In genomic region chr3:48856469-48856868, GRCh38 we compare ENCODE assay signal across 15 cellular contexts. TPM values are rescaled to one million over a fixed set of nuclear protein-coding genes. Genes with fewer than 3 reads are reported as not detected.
DNase-seq lines count a peak whose midpoint lies in the region; ATAC-seq and TF ChIP-seq lines count a peak whose summit lies in the region.
"Had no signal": no experiment of that assay in that cellular context is flagged by ENCODE, and none has a peak within 500 bp of the region (broad histone marks: within the 10 kb centered on the region; RNA-seq: fewer than 3 reads in every experiment).

No MANE protein-coding gene starts in this region.

- peak overlapping the region; percentile 82 for H3K27ac Mint-ChIP-seq in neural progenitor cell
- H3K27ac Mint-ChIP-seq: T-helper 1 cell treated with Interleukin-12 subunit alpha and Interleukin-12 subunit beta and Interleukin-4 antibody, amounts not matched to agents 30 μg/mL and 1 μg/mL, for 36 hours had no signal

- intact Hi-C loops in colonic mucosa (cut with DNase I) = no loop called here

- H3K4me3 ChIP-seq in AG04450 (ENCODE audit: low read depth, low read length) (no peak overlapping the region), HL-60 (replicated peaks; ENCODE audit: insufficient read depth, low read length) (no peak overlapping the region), colonic mucosa (no peak overlapping the region), neural progenitor cell (no peak overlapping the region)
- H3K4me3 ChIP-seq: K562, skin epidermis, upper lobe of left lung had no signal

- in situ Hi-C loops in GM13976 (cut with MboI; ENCODE audit: low sequenced_read_pairs, unreplicated experiment) = no loop called here

- peak overlapping the region in 1 of 2 donors; percentile 32 for H3K9ac ChIP-seq in colonic mucosa (ENCODE audit: low read depth in 2 of 2, low read length in 2 of 2)
- peak overlapping the region; percentile 21 for H3K9ac ChIP-seq in neural progenitor cell

- H3K79me2 ChIP-seq in neural progenitor cell (ENCODE audit: low read depth) = no peaks in the 10 kb centered on the region

- no peak for ATAC-seq in HG03159 (IDR thresholded peaks at IDR 0.05; ENCODE audit: unreplicated experiment)
- ATAC-seq: activated CD4-positive, CD25-positive, alpha-beta regulatory T cell treated with anti-CD3 and anti-CD28 coated beads, Interleukin-2, amount 50 U/mL, for 24 hours; K562 had no signal

- no peak overlapping the region for H3K4me2 ChIP-seq in neural progenitor cell

- no peaks in the 10 kb centered on the region for H4K20me1 ChIP-seq in neural progenitor cell (ENCODE audit: low read depth)

- H3K36me3 ChIP-seq in colonic mucosa = no peaks in the 10 kb centered on the region
- H3K36me3 ChIP-seq in neural progenitor cell = no peaks in the 10 kb centered on the region

- no peaks in the 10 kb centered on the region for H3K27me3 ChIP-seq in AG04450 (ENCODE audit: control insufficient read depth, insufficient read depth, low read length)
- no peaks in the 10 kb centered on the region for H3K27me3 ChIP-seq in HL-60 (ENCODE audit: insufficient read depth, poor library complexity, severe bottlenecking)
- H3K27me3 ChIP-seq in colonic mucosa = no peaks in the 10 kb centered on the region
- no peaks in the 10 kb centered on the region for H3K27me3 ChIP-seq in neural progenitor cell
- H3K27me3 ChIP-seq: upper lobe of left lung had no signal

- no peaks in the 10 kb centered on the region for H3K4me1 ChIP-seq in colonic mucosa
- peaks cover 15% of the 10 kb centered on the region for H3K4me1 ChIP-seq in neural progenitor cell
- H3K4me1 ChIP-seq: upper lobe of left lung had no signal

- POLR2A ChIA-PET in AG04450 (lab: Yijun Ruan, JAX) = no interaction called here

- H3K4me3 Mint-ChIP-seq in neural progenitor cell = no peak overlapping the region
- H3K4me3 Mint-ChIP-seq: T-helper 1 cell treated with Interleukin-12 subunit alpha and Interleukin-12 subunit beta and Interleukin-4 antibody, amounts not matched to agents 30 μg/mL and 1 μg/mL, for 36 hours had no signal

- peak overlapping the region; percentile 81 for H2AFZ ChIP-seq in neural progenitor cell (replicated peaks)

- DNase-seq in AG04450 (ENCODE audit: low read depth, low spot score) (no peak), HL-60 (ENCODE audit: low read depth in 1 of 2, low spot score in 1 of 2) (no peak), colonic mucosa (peak; percentile 54), neural progenitor cell (ENCODE audit: low spot score) (peak; percentile 38), GM13976 (ENCODE audit: low spot score) (no peak), NCI-H2081 (lab: John Stamatoyannopoulos, UW) (no peak), kidney tubule cell (ENCODE audit: low spot score) (no peak)
- DNase-seq: Calu3, NCI-H1105, upper lobe of left lung had no signal

- H3K27me3 Mint-ChIP-seq in neural progenitor cell (ENCODE audit: insufficient read depth, low read depth) = peaks cover 3% of the 10 kb centered on the region

- CTCF ChIA-PET in AG04450 (lab: Charles Lee) = no interaction called here

- no peaks in the 10 kb centered on the region for H3K9me3 ChIP-seq in AG04450 (ENCODE audit: control insufficient read depth, insufficient read depth, low read length)
- no peaks in the 10 kb centered on the region for H3K9me3 ChIP-seq in colonic mucosa
- no peaks in the 10 kb centered on the region for H3K9me3 ChIP-seq in neural progenitor cell (ENCODE audit: low read depth)
- H3K9me3 ChIP-seq: upper lobe of left lung had no signal

- peak overlapping the region; percentile 11 for H3K27ac ChIP-seq in AG04450 (ENCODE audit: low read depth, low read length)
- H3K27ac ChIP-seq in HL-60 (replicated peaks) = 0 out of 2 replicates have a peak overlapping the region, but pooled peaks have one; percentile 1
- peak overlapping the region; percentile 55 for H3K27ac ChIP-seq in colonic mucosa
- peak overlapping the region; percentile 29 for H3K27ac ChIP-seq in neural progenitor cell
- H3K27ac ChIP-seq: skin epidermis, upper lobe of left lung had no signal

- no peaks in the 10 kb centered on the region for H3K36me3 Mint-ChIP-seq in neural progenitor cell

- H3F3A ChIP-seq in neural progenitor cell (ENCODE audit: low read depth) = peaks cover 13% of the 10 kb centered on the region

- H3K4me1 Mint-ChIP-seq in neural progenitor cell = peaks cover 12% of the 10 kb centered on the region

- no peaks in the 10 kb centered on the region for H3K9me3 Mint-ChIP-seq in neural progenitor cell
- H3K9me3 Mint-ChIP-seq: T-helper 1 cell treated with Interleukin-12 subunit alpha and Interleukin-12 subunit beta and Interleukin-4 antibody, amounts not matched to agents 30 μg/mL and 1 μg/mL, for 36 hours had no signal

- no peak for TF ChIP-seq CTCF in AG04450 (IDR thresholded peaks at IDR 0.05; ENCODE audit: low read depth, low read length)
- TF ChIP-seq CTCF in HL-60 (IDR thresholded peaks at IDR 0.05; ENCODE audit: insufficient read depth, low read length) = no peak
- TF ChIP-seq CTCF in colonic mucosa (IDR thresholded peaks at IDR 0.05) = no peak
- TF ChIP-seq CTCF in neural progenitor cell (IDR thresholded peaks at IDR 0.05) = no peak
- TF ChIP-seq CTCF in GM13976 (IDR thresholded peaks at IDR 0.05; ENCODE audit: borderline replicate concordance, control extremely low read depth, extremely low read depth, insufficient read depth, missing control alignments) = no peak

RNA-seq across cellular contexts. Expression of gene PRKAR2A, which starts 8.8 kb away (rescaled TPM):
- polyA plus RNA-seq in AG04450 (2011; rRNA removed) = 19.6 and 20.7 TPM in 2 replicates
- polyA minus RNA-seq in AG04450 (2011; rRNA and poly(A)+ RNA removed) = 42.2 and 56.3 TPM in 2 replicates
- total RNA-seq in colonic mucosa = 100 to 1,000 TPM in 1 of 2 donors, 10 to 100 TPM in 1; 66.8 to 117 TPM
- total RNA-seq in neural progenitor cell (ENCODE audit: low replicate concordance) = 21.6 and 25.0 TPM in 2 replicates

RNA-seq across cellular contexts. Expression of gene SLC25A20, which starts 42.2 kb away (rescaled TPM):
- polyA plus RNA-seq in AG04450 (2011; rRNA removed) = 26.6 and 30.0 TPM in 2 replicates
- 14.3 and 15.4 TPM in 2 replicates for polyA minus RNA-seq in AG04450 (2011; rRNA and poly(A)+ RNA removed)
- 10 to 100 TPM; 28.6 to 31.5 TPM for total RNA-seq in colonic mucosa
- total RNA-seq in neural progenitor cell (ENCODE audit: low replicate concordance) = 4.3 and 12.5 TPM in 2 replicates

Comparison
In these comparisons a context has a peak if more than half of its experiments do, and no peak if none do; other contexts are left out.
1. DNase-seq: peak in colonic mucosa (single experiment) and neural progenitor cell (single experiment); none in AG04450 (single experiment), HL-60 (0 of 2), GM13976 (single experiment), NCI-H2081 (0 of 2) and kidney tubule cell (single experiment).
2. H3K27ac ChIP-seq: peak in every context shown above with its lines; median percentile 55 in colonic mucosa; 29 in neural progenitor cell; 11 in AG04450; 1 in HL-60.